Comparison of ENCODE assay signal across 8 cellular contexts in the genomic region with DNA sequence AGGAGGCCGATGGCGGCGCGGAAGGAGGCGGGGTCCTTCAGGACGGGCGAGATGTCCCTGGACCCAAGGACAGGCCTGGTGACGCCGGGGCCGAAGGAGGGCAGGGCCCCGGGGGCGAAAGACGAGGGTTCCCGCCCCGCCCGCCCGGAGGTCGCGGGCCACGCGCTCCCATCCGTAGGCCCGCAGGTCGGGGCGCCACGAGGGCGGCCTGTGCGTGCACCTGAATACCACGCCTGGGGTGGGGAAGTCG. TPM values are rescaled to one million over a fixed set of nuclear protein-coding genes. Genes with fewer than 3 reads are reported as not detected.
DNase-seq lines count a peak whose midpoint lies in the region; ATAC-seq and TF ChIP-seq lines count a peak whose summit lies in the region.

No MANE protein-coding gene starts in this region.

- CTCF ChIA-PET in CD4-positive, alpha-beta T cell (lab: Charles Lee): interaction anchor here (0.9 to 4.2 kb wide), 3 partner anchors 17 to 74 kb away, joined by 5 to 19 read pairs (median 16); partner anchors contain the start of genes GALNS and TRAPPC2L
- CTCF ChIA-PET in activated B cell treated with CpG ODN at 0.5 μM for 24 hours (lab: Charles Lee): interaction anchor here (0.6 to 2.9 kb wide), 5 partner anchors 25 to 74 kb away, joined by 3 to 15 read pairs (median 3); partner anchors contain the start of genes GALNS and TRAPPC2L

- H2AFZ ChIP-seq in GM23248: peak overlapping the region; percentile 35

- WGBS in GM23248 (ENCODE audit: low coverage in 1 of 2, low lambda C conversion rate in 2 of 2, missing lambda C conversion rate in 2 of 2), 2 experiments: 0 to 1% methylated on average over 19 to 29 of the region's 30 CpGs

- no peaks in the 10 kb centered on the region for H4K20me1 ChIP-seq in GM23248 (ENCODE audit: insufficient read depth)

- H3K36me3 ChIP-seq in GM23248 (ENCODE audit: low read depth): no peaks in the 10 kb centered on the region
- H3K36me3 ChIP-seq in iPS-18a (ENCODE audit: control insufficient read depth, low read depth, low read length): peaks cover 35% of the 10 kb centered on the region

- peaks cover 13% of the 10 kb centered on the region for H3K4me1 ChIP-seq in GM23248 (ENCODE audit: insufficient read depth)
- H3K4me1 ChIP-seq in iPS-18a (ENCODE audit: control insufficient read depth, low read depth, low read length): peaks cover 7% of the 10 kb centered on the region

- no peaks in the 10 kb centered on the region; the same call in 1 of the 2 replicates for H3F3A ChIP-seq in GM23248 (ENCODE audit: insufficient read depth)

- no peaks in the 10 kb centered on the region for H3K9me2 ChIP-seq in GM23248 (ENCODE audit: insufficient read depth)

- peak overlapping the region; percentile 82 for H3K4me2 ChIP-seq in GM23248 (ENCODE audit: unreplicated experiment)

- H3K36me3 Mint-ChIP-seq in CD4-positive, alpha-beta T cell (ENCODE audit: low read depth): peaks cover 8% of the 10 kb centered on the region
- H3K36me3 Mint-ChIP-seq in activated B cell treated with CpG ODN at 0.5 μM for 24 hours (ENCODE audit: low read depth): peaks cover 13% of the 10 kb centered on the region

- no peaks in the 10 kb centered on the region for H3K27me3 Mint-ChIP-seq in CD4-positive, alpha-beta T cell
- no peaks in the 10 kb centered on the region for H3K27me3 Mint-ChIP-seq in activated B cell treated with CpG ODN at 0.5 μM for 24 hours

- peaks cover 4% of the 10 kb centered on the region for H3K4me1 Mint-ChIP-seq in CD4-positive, alpha-beta T cell (ENCODE audit: low read depth)
- peaks cover 17% of the 10 kb centered on the region for H3K4me1 Mint-ChIP-seq in activated B cell treated with CpG ODN at 0.5 μM for 24 hours

- peak overlapping the region; percentile 70 for H3K27ac ChIP-seq in CD4-positive, alpha-beta T cell (ENCODE audit: low read depth, low read length)
- H3K27ac ChIP-seq in GM23248 (peak overlapping the region; percentile 83), iPS-18a (ENCODE audit: low read length) (peak overlapping the region; percentile 39), temporal lobe (ENCODE audit: low read depth, low read length) (peak overlapping the region; percentile 73)

- no peak for TF ChIP-seq CTCF in CD4-positive, alpha-beta T cell (IDR thresholded peaks at IDR 0.05)
- TF ChIP-seq CTCF in activated B cell treated with CpG ODN at 0.5 μM for 24 hours (IDR thresholded peaks at IDR 0.05): no peak

- DNase-seq in CD4-positive, alpha-beta T cell: peak in 1 of 10 experiments; percentile 37
- DNase-seq in GM23248 (no peak), activated B cell treated with CpG ODN at 0.5 μM for 24 hours (no peak), NCI-H2081 treated with DMSO at 0.1 percent for 48 hours (lab: John Stamatoyannopoulos, UW) (no peak), sciatic nerve (ENCODE audit: low spot score) (no peak), HUDEP-2 (lab: John Stamatoyannopoulos, UW; ENCODE audit: unreplicated experiment in 76 of 76) (no peak)

- H3K4me3 ChIP-seq in GM23248 (peak overlapping the region; percentile 79), iPS-18a (ENCODE audit: low read length) (peak overlapping the region; percentile 87)

- H3K79me2 ChIP-seq in GM23248 (ENCODE audit: insufficient read depth): peaks cover 17% of the 10 kb centered on the region

- H3K27me3 ChIP-seq in CD4-positive, alpha-beta T cell (ENCODE audit: control insufficient read depth, insufficient read depth, low read length): no peaks in the 10 kb centered on the region
- H3K27me3 ChIP-seq in GM23248 (replicated peaks; ENCODE audit: insufficient read depth) (no peaks in the 10 kb centered on the region), iPS-18a (ENCODE audit: control insufficient read depth, insufficient read depth, low read length) (no peaks in the 10 kb centered on the region)

- intact Hi-C loops in CD4-positive, alpha-beta T cell (cut with DNase I, micrococcal nuclease): loop anchor here in 1 of 2 experiments (1.0 kb wide), 1 partner anchor 8 kb away; the partner anchor contains the start of gene CDT1
- intact Hi-C loops in activated B cell treated with CpG ODN at 0.5 μM for 24 hours (cut with micrococcal nuclease): loop anchor here (1.0 to 10.0 kb wide), 4 partner anchors 8 to 693 kb away; partner anchors contain the start of genes CDH15, CDT1, PIEZO1 and SPG7
- intact Hi-C loops in sciatic nerve (cut with DNase I): no loop called here

- H3K27ac Mint-ChIP-seq in CD4-positive, alpha-beta T cell: peak overlapping the region; percentile 95
- peak overlapping the region; percentile 97 for H3K27ac Mint-ChIP-seq in activated B cell treated with CpG ODN at 0.5 μM for 24 hours

- peak overlapping the region; percentile 89 for H3K9ac ChIP-seq in GM23248
- peak overlapping the region; percentile 93 for H3K9ac ChIP-seq in iPS-18a (ENCODE audit: low read length)

- no peaks in the 10 kb centered on the region for H3K9me3 Mint-ChIP-seq in CD4-positive, alpha-beta T cell
- no peaks in the 10 kb centered on the region for H3K9me3 Mint-ChIP-seq in activated B cell treated with CpG ODN at 0.5 μM for 24 hours

- ATAC-seq in CD4-positive, alpha-beta T cell (ENCODE audit: poor library complexity): no peak
- ATAC-seq in activated B cell treated with CpG ODN at 0.5 μM for 24 hours (ENCODE audit: low read depth) (no peak), sciatic nerve (no peak)

- POLR2A ChIA-PET in CD4-positive, alpha-beta T cell (lab: Charles Lee): interaction anchor here (0.9 to 5.5 kb wide), 14 partner anchors 8 to 436 kb away, joined by 3 to 67 read pairs (median 8); partner anchors contain the start of genes CDT1, GALNS, PIEZO1 and TRAPPC2L
- POLR2A ChIA-PET in activated B cell treated with CpG ODN at 0.5 μM for 24 hours (lab: Charles Lee): interaction anchor here (0.6 to 6.0 kb wide), 23 partner anchors 8 to 406 kb away, joined by 3 to 52 read pairs (median 5); partner anchors contain the start of genes CDT1, GALNS, MVD and PIEZO1

- no peaks in the 10 kb centered on the region for H3K9me3 ChIP-seq in CD4-positive, alpha-beta T cell (ENCODE audit: control insufficient read depth, low read length)
- H3K9me3 ChIP-seq in GM23248 (ENCODE audit: low read depth): no peaks in the 10 kb centered on the region
- no peaks in the 10 kb centered on the region for H3K9me3 ChIP-seq in iPS-18a (ENCODE audit: control insufficient read depth, low read depth, low read length)

- in situ Hi-C loops in GM23248 (cut with MboI): no loop called here

- peak overlapping the region; percentile 99 for H3K4me3 Mint-ChIP-seq in CD4-positive, alpha-beta T cell
- peak overlapping the region; percentile 91 for H3K4me3 Mint-ChIP-seq in activated B cell treated with CpG ODN at 0.5 μM for 24 hours

RNA-seq across cellular contexts. Expression of gene APRT, which starts 0.2 kb away (rescaled TPM):
- total RNA-seq in CD4-positive, alpha-beta T cell: 100 to 1,000 TPM; 153 to 154 TPM
- total RNA-seq in GM23248 (2014; rRNA removed; shearing (Covaris generic)): 105 and 150 TPM in 2 replicates
- 224 and 226 TPM in 2 replicates for polyA plus RNA-seq in GM23248 (2016; fragmentation: Nextera tagmentation; extraction: Ambion mirVana)
- total RNA-seq in activated B cell treated with CpG ODN at 0.5 μM for 24 hours: 198 and 209 TPM in 2 replicates
- total RNA-seq in temporal lobe: 12.3 TPM
- 46.0 TPM for total RNA-seq in sciatic nerve

RNA-seq across cellular contexts. Expression of gene CDT1, which starts 7.9 kb away (rescaled TPM):
- 1 to 10 TPM in 1 of 2 experiments, under 1 TPM in 1; 0.47 to 1.0 TPM for total RNA-seq in CD4-positive, alpha-beta T cell
- 11.3 and 14.2 TPM in 2 replicates for total RNA-seq in GM23248 (2014; rRNA removed; shearing (Covaris generic))
- 5.4 and 5.9 TPM in 2 replicates for polyA plus RNA-seq in GM23248 (2016; fragmentation: Nextera tagmentation; extraction: Ambion mirVana)
- 4.3 and 5.5 TPM in 2 replicates for total RNA-seq in activated B cell treated with CpG ODN at 0.5 μM for 24 hours
- 4.2 TPM for total RNA-seq in temporal lobe
- total RNA-seq in sciatic nerve: 0.76 TPM

RNA-seq across cellular contexts. Expression of gene PIEZO1, which starts 26.5 kb away (rescaled TPM):
- 100 to 1,000 TPM; 142 to 146 TPM for total RNA-seq in CD4-positive, alpha-beta T cell
- 223 and 294 TPM in 2 replicates for total RNA-seq in GM23248 (2014; rRNA removed; shearing (Covaris generic))
- polyA plus RNA-seq in GM23248 (2016; fragmentation: Nextera tagmentation; extraction: Ambion mirVana): 89.7 and 95.3 TPM in 2 replicates
- total RNA-seq in activated B cell treated with CpG ODN at 0.5 μM for 24 hours (75.2 and 85.9 TPM in 2 replicates), temporal lobe (9.6 TPM), sciatic nerve (111 TPM)

RNA-seq across cellular contexts. Expression of gene GALNS, which starts 45.2 kb away (rescaled TPM):
- 10 to 100 TPM; 18.4 to 19.7 TPM for total RNA-seq in CD4-positive, alpha-beta T cell
- 21.5 and 24.0 TPM in 2 replicates for total RNA-seq in GM23248 (2014; rRNA removed; shearing (Covaris generic))
- 38.8 and 39.0 TPM in 2 replicates for polyA plus RNA-seq in GM23248 (2016; fragmentation: Nextera tagmentation; extraction: Ambion mirVana)
- 39.9 and 48.3 TPM in 2 replicates for total RNA-seq in activated B cell treated with CpG ODN at 0.5 μM for 24 hours
- 7.9 TPM for total RNA-seq in temporal lobe
- total RNA-seq in sciatic nerve: 41.1 TPM

RNA-seq across cellular contexts. Expression of gene TRAPPC2L, which starts 45.4 kb away (rescaled TPM):
- 10 to 100 TPM; 48.0 to 48.2 TPM for total RNA-seq in CD4-positive, alpha-beta T cell
- total RNA-seq in GM23248 (2014; rRNA removed; shearing (Covaris generic)): 18.7 and 20.4 TPM in 2 replicates
- 83.2 and 90.9 TPM in 2 replicates for polyA plus RNA-seq in GM23248 (2016; fragmentation: Nextera tagmentation; extraction: Ambion mirVana)
- total RNA-seq in activated B cell treated with CpG ODN at 0.5 μM for 24 hours (38.7 and 54.8 TPM in 2 replicates), temporal lobe (24.6 TPM), sciatic nerve (41.2 TPM)
